12 cellular contexts compared by ENCODE assay signal in genomic region chr16:67441289-67441753, GRCh38. TPM values are rescaled to one million over a fixed set of nuclear protein-coding genes. Genes with fewer than 3 reads are reported as not detected.
DNase-seq lines count a peak whose midpoint lies in the region; ATAC-seq and TF ChIP-seq lines count a peak whose summit lies in the region.
"Had no signal": no experiment of that assay in that cellular context is flagged by ENCODE, and none has a peak within 500 bp of the region (broad histone marks: within the 10 kb centered on the region; RNA-seq: fewer than 3 reads in every experiment).

No MANE protein-coding gene starts in this region.

- H3K4me3 ChIP-seq in lower lobe of right lung, result no peak overlapping the region
- no peak overlapping the region for H3K4me3 ChIP-seq in uterus

- TF ChIP-seq POLR2A in uterus (IDR thresholded peaks at IDR 0.05), result no peak

- H3K4me3 Mint-ChIP-seq in stimulated activated memory B cell treated with anti-CD40 and anti-IgM and Interleukin-4, amounts not matched to agents 10 μg/mL and 1 μg/mL and 100 μg/mL, for 72 hours, result no peak overlapping the region
- H3K4me3 Mint-ChIP-seq: neural crest cell, T-helper 17 cell had no signal

- H3K27ac ChIP-seq in lower lobe of right lung, result peak overlapping the region; percentile 27
- H3K27ac ChIP-seq in uterus, result peak overlapping the region; percentile 78 to 81

- intact Hi-C loops in Right ventricle myocardium superior (cut with DNase I), result no loop called here
- intact Hi-C loops in cardiac septum (cut with DNase I), result no loop called here
- intact Hi-C loops in lower lobe of right lung (cut with DNase I), result no loop called here
- intact Hi-C loops in uterus (cut with DNase I; ENCODE audit: low total_unique reads), result no loop called here

- no peaks in the 10 kb centered on the region for H3K27me3 Mint-ChIP-seq in stimulated activated memory B cell treated with anti-CD40 and anti-IgM and Interleukin-4, amounts not matched to agents 10 μg/mL and 1 μg/mL and 100 μg/mL, for 72 hours
- H3K27me3 Mint-ChIP-seq: T-helper 17 cell had no signal

- no peaks in the 10 kb centered on the region for H3K9me3 Mint-ChIP-seq in stimulated activated memory B cell treated with anti-CD40 and anti-IgM and Interleukin-4, amounts not matched to agents 10 μg/mL and 1 μg/mL and 100 μg/mL, for 72 hours
- H3K9me3 Mint-ChIP-seq: neural crest cell had no signal

- H3K4me1 ChIP-seq in lower lobe of right lung (peaks cover 51% of the 10 kb centered on the region), uterus (peaks cover 23 to 44% of the 10 kb centered on the region in 2 donors)

- H3K27ac Mint-ChIP-seq in stimulated activated memory B cell treated with anti-CD40 and anti-IgM and Interleukin-4, amounts not matched to agents 10 μg/mL and 1 μg/mL and 100 μg/mL, for 72 hours, result no peak overlapping the region

- no peaks in the 10 kb centered on the region for H3K27me3 ChIP-seq in lower lobe of right lung (ENCODE audit: low read depth)
- no peaks in the 10 kb centered on the region for H3K27me3 ChIP-seq in uterus

- TF ChIP-seq CTCF in lower lobe of right lung (IDR thresholded peaks at IDR 0.05) (no peak), uterus (IDR thresholded peaks at IDR 0.05) (no peak)

- peaks cover 33% of the 10 kb centered on the region for H3K4me1 Mint-ChIP-seq in stimulated activated memory B cell treated with anti-CD40 and anti-IgM and Interleukin-4, amounts not matched to agents 10 μg/mL and 1 μg/mL and 100 μg/mL, for 72 hours

- ATAC-seq in Right ventricle myocardium superior (ENCODE audit: poor library complexity) (peak; percentile 14), lower lobe of right lung (peak; percentile 81 to 82), GM18520 (IDR thresholded peaks at IDR 0.05; ENCODE audit: unreplicated experiment) (no peak)
- no peak for ATAC-seq in stimulated activated memory B cell treated with anti-CD40 and anti-IgM and Interleukin-4, amounts not matched to agents 10 μg/mL and 1 μg/mL and 100 μg/mL, for 72 hours
- ATAC-seq: T-helper 17 cell had no signal

- peak; percentile 56 for DNase-seq in Right ventricle myocardium superior
- DNase-seq in cardiac septum (ENCODE audit: low spot score), result no peak
- DNase-seq in SW480 (ENCODE audit: low spot score), result peak; percentile 76
- peak; percentile 86 for DNase-seq in lower lobe of right lung
- DNase-seq in uterus, result peak in 1 of 2 donors; percentile 45
- DNase-seq in amniotic stem cell (lab: John Stamatoyannopoulos, UW), result no peak
- DNase-seq: NCI-H187 treated with DMSO at 0.1 percent for 48 hours, T-helper 17 cell had no signal

- H3K36me3 ChIP-seq in lower lobe of right lung, result peaks cover 99% of the 10 kb centered on the region
- H3K36me3 ChIP-seq in uterus, result no peaks in the 10 kb centered on the region

- H3K9me3 ChIP-seq in lower lobe of right lung (no peaks in the 10 kb centered on the region), uterus (no peaks in the 10 kb centered on the region)

- peaks cover 56% of the 10 kb centered on the region for H3K36me3 Mint-ChIP-seq in stimulated activated memory B cell treated with anti-CD40 and anti-IgM and Interleukin-4, amounts not matched to agents 10 μg/mL and 1 μg/mL and 100 μg/mL, for 72 hours

RNA-seq across cellular contexts. Expression of gene HSD11B2, which starts 10.4 kb away (rescaled TPM):
- 0.89 TPM for total RNA-seq in Right ventricle myocardium superior
- 0.27 TPM for total RNA-seq in cardiac septum
- total RNA-seq in lower lobe of right lung, result 2.9 TPM
- total RNA-seq in uterus, result 10 to 100 TPM in 2 of 4 donors, 1 to 10 TPM in 2; 1.2 to 82.1 (median 9.7) TPM
- total RNA-seq: fibroblast of villous mesenchyme, T-helper 17 cell had no signal

RNA-seq across cellular contexts. Expression of gene ZDHHC1, which starts 25.0 kb away (rescaled TPM):
- total RNA-seq in Right ventricle myocardium superior (3.4 TPM), cardiac septum (4.6 TPM), lower lobe of right lung (18.9 TPM), uterus (10 to 100 TPM; 14.7 to 30.6 (median 25.6) TPM)

RNA-seq across cellular contexts. Expression of gene ATP6V0D1, which starts 39.6 kb away (rescaled TPM):
- total RNA-seq in Right ventricle myocardium superior (59.9 TPM), cardiac septum (58.8 TPM), lower lobe of right lung (175 TPM), uterus (100 to 1,000 TPM in 2 of 4 donors, 10 to 100 TPM in 2; 67.4 to 243 (median 100) TPM)

RNA-seq across cellular contexts. Expression of gene AGRP, which starts 42.0 kb away (rescaled TPM):
- total RNA-seq in Right ventricle myocardium superior, result not detected
- total RNA-seq in cardiac septum, result not detected
- 8.5 TPM for total RNA-seq in lower lobe of right lung
- not detected for total RNA-seq in uterus
- total RNA-seq: fibroblast of villous mesenchyme, neural crest cell, T-helper 17 cell had no signal

RNA-seq across cellular contexts. Expression of gene TPPP3, which starts 48.0 kb away (rescaled TPM):
- total RNA-seq in Right ventricle myocardium superior (8.9 TPM), cardiac septum (9.6 TPM), lower lobe of right lung (123 TPM), uterus (10 to 100 TPM; 13.4 to 26.6 (median 16.2) TPM)

Comparison
In these comparisons a context has a peak if more than half of its experiments do, and no peak if none do; other contexts are left out.
1. DNase-seq: peak in Right ventricle myocardium superior (single experiment), SW480 (single experiment) and lower lobe of right lung (single experiment); none in cardiac septum (single experiment) and amniotic stem cell (single experiment).
2. ATAC-seq: peak in Right ventricle myocardium superior (single experiment) and lower lobe of right lung (2 of 2); none in GM18520 (single experiment) and stimulated activated memory B cell treated with anti-CD40 and anti-IgM and Interleukin-4, amounts not matched to agents 10 μg/mL and 1 μg/mL and 100 μg/mL, for 72 hours (single experiment).